6 cellular contexts compared by ENCODE assay signal in genomic region chr9:133477992-133478850, GRCh38. TPM values are rescaled to one million over a fixed set of nuclear protein-coding genes. Genes with fewer than 3 reads are reported as not detected.
DNase-seq lines count a peak whose midpoint lies in the region; ATAC-seq and TF ChIP-seq lines count a peak whose summit lies in the region.

No MANE protein-coding gene starts in this region.

- H3K4me1 Mint-ChIP-seq in activated naive CD4-positive, alpha-beta T cell treated with anti-CD3 and anti-CD28 coated beads, Interleukin-2, amount 50 U/mL, for 24 hours: peaks cover 10% of the 10 kb centered on the region

- H3K4me3 ChIP-seq in lower lobe of right lung: peak overlapping the region; percentile 72

- no peaks in the 10 kb centered on the region for H3K27me3 Mint-ChIP-seq in activated naive CD4-positive, alpha-beta T cell treated with anti-CD3 and anti-CD28 coated beads, Interleukin-2, amount 50 U/mL, for 24 hours

- ATAC-seq in GM19035 (IDR thresholded peaks at IDR 0.05; ENCODE audit: unreplicated experiment) (peak; percentile 44), HG03097 (IDR thresholded peaks at IDR 0.05; ENCODE audit: low FRiP score, unreplicated experiment) (peak; percentile 25), lower lobe of right lung (peak; percentile 15 to 18)

- H3K9me3 ChIP-seq in lower lobe of right lung: no peaks in the 10 kb centered on the region

- H3K36me3 Mint-ChIP-seq in activated naive CD4-positive, alpha-beta T cell treated with anti-CD3 and anti-CD28 coated beads, Interleukin-2, amount 50 U/mL, for 24 hours: no peaks in the 10 kb centered on the region

- intact Hi-C loops in lower lobe of right lung (cut with DNase I): no loop called here

- H3K9me3 Mint-ChIP-seq in activated naive CD4-positive, alpha-beta T cell treated with anti-CD3 and anti-CD28 coated beads, Interleukin-2, amount 50 U/mL, for 24 hours: no peaks in the 10 kb centered on the region

- peaks cover 39% of the 10 kb centered on the region for H3K4me1 ChIP-seq in lower lobe of right lung

- peak overlapping the region; percentile 33 for H3K4me3 Mint-ChIP-seq in activated naive CD4-positive, alpha-beta T cell treated with anti-CD3 and anti-CD28 coated beads, Interleukin-2, amount 50 U/mL, for 24 hours

- DNase-seq in lower lobe of right lung (peak; percentile 30), NCI-H1436 treated with DMSO at 0.1 percent for 48 hours (lab: John Stamatoyannopoulos, UW) (no peak)
- DNase-seq in stimulated activated naive CD4-positive, alpha-beta T cell (lab: John Stamatoyannopoulos, UW): no peak

- H3K27me3 ChIP-seq in lower lobe of right lung (ENCODE audit: low read depth): no peaks in the 10 kb centered on the region

- no peak for TF ChIP-seq CTCF in lower lobe of right lung (IDR thresholded peaks at IDR 0.05)

- peak overlapping the region; percentile 83 for H3K27ac ChIP-seq in lower lobe of right lung

- no peak overlapping the region for H3K27ac Mint-ChIP-seq in activated naive CD4-positive, alpha-beta T cell treated with anti-CD3 and anti-CD28 coated beads, Interleukin-2, amount 50 U/mL, for 24 hours

- peaks cover 14% of the 10 kb centered on the region for H3K36me3 ChIP-seq in lower lobe of right lung

RNA-seq across cellular contexts. Expression of gene SLC2A6, which starts 0.7 kb away (rescaled TPM):
- total RNA-seq in lower lobe of right lung: 10.5 TPM

RNA-seq across cellular contexts. Expression of gene CACFD1, which starts 18.4 kb away (rescaled TPM):
- total RNA-seq in lower lobe of right lung: 34.3 TPM

RNA-seq across cellular contexts. Expression of gene MYMK, which starts 46.5 kb away (rescaled TPM):
- not detected for total RNA-seq in lower lobe of right lung

RNA-seq across cellular contexts. Expression of gene ADAMTS13, which starts 56.1 kb away (rescaled TPM):
- 1.9 TPM for total RNA-seq in lower lobe of right lung

RNA-seq across cellular contexts. Expression of gene ADAMTSL2, which starts 56.3 kb away (rescaled TPM):
- 10.1 TPM for total RNA-seq in lower lobe of right lung
